In the genomic region with DNA sequence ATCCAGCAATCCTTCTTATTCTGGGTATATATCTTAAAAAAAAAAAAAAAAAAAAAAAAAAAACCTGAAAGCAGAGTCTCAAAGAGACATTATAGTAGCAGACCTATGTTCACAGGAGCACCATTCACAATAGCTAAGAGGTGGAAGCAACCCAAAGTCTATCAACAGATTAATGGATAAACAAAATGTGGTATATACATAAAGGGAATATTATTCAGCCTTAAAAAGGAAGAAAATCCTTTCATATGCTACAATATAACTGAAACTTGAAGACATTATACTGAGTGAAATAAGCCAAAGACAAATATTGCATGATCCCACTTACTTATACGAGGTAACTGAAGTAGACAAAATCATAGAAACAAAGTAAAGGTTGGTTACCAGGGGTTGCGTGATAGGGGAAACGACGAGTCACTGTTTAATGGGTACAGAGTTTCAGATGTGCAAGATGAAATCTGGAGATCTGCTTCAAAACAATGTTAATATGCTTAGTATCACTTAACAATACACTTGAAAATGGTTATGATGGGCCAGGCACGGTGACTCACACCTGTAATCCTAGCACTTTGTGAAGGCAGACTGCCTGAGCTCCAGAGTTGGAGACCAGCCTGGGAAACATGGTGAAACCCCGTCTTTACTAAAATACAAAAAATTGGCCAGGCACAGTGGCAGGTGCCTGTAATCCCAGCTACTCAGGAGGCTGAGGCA, we compare ENCODE assay signal across 21 cellular contexts. TPM values are rescaled to one million over a fixed set of nuclear protein-coding genes. Genes with fewer than 3 reads are reported as not detected.
DNase-seq lines count a peak whose midpoint lies in the region; ATAC-seq and TF ChIP-seq lines count a peak whose summit lies in the region.
"Had no signal": no experiment of that assay in that cellular context is flagged by ENCODE, and none has a peak within 500 bp of the region (broad histone marks: within the 10 kb centered on the region; RNA-seq: fewer than 3 reads in every experiment).

No MANE protein-coding gene starts in this region.

- no peak for TF ChIP-seq EP300 in tibial nerve (IDR thresholded peaks at IDR 0.05)

- intact Hi-C loops in activated CD8-positive, alpha-beta T cell treated with anti-CD3 and anti-CD28 coated beads for 36 hours (cut with micrococcal nuclease), result no loop called here

- CTCF ChIA-PET in activated CD8-positive, alpha-beta T cell treated with anti-CD3 and anti-CD28 coated beads for 36 hours (lab: Charles Lee), result no interaction called here
- CTCF ChIA-PET in activated CD8-positive, alpha-beta T cell treated with anti-CD3 and anti-CD28 coated beads, Interleukin-2, amount 10 ng/mL, durations not matched to agents 7 days and 5 days (lab: Charles Lee), result no interaction called here
- CTCF ChIA-PET in HEK293 (lab: Yijun Ruan, JAX) (no interaction called here), RWPE1 (lab: Yijun Ruan, JAX) (no interaction called here)

- ATAC-seq in activated CD8-positive, alpha-beta T cell treated with anti-CD3 and anti-CD28 coated beads for 36 hours, result no peak
- no peak for ATAC-seq in activated CD8-positive, alpha-beta T cell treated with anti-CD3 and anti-CD28 coated beads, Interleukin-2, amount 10 ng/mL, durations not matched to agents 7 days and 5 days
- ATAC-seq in foreskin keratinocyte (peak; percentile 40), HG03025 (IDR thresholded peaks at IDR 0.05; ENCODE audit: low FRiP score, unreplicated experiment) (no peak)
- ATAC-seq: GM23338 had no signal

- no peak overlapping the region for H3K4me3 Mint-ChIP-seq in activated CD8-positive, alpha-beta T cell treated with anti-CD3 and anti-CD28 coated beads for 36 hours
- no peak overlapping the region for H3K4me3 Mint-ChIP-seq in activated CD8-positive, alpha-beta T cell treated with anti-CD3 and anti-CD28 coated beads, Interleukin-2, amount 10 ng/mL, durations not matched to agents 7 days and 5 days
- H3K4me3 Mint-ChIP-seq: CD4-positive, alpha-beta T cell; GM23338; mesothelial cell of epicardium had no signal

- H3K27ac ChIP-seq in HEK293 (ENCODE audit: extremely low read depth, low read depth, low read length) (no peak overlapping the region), RWPE1 (peak overlapping the region; percentile 20; the same call in 1 of the 2 replicates), foreskin keratinocyte (no peak overlapping the region), tibial nerve (no peak overlapping the region)
- H3K27ac ChIP-seq: colonic mucosa, heart right ventricle had no signal

- no peaks in the 10 kb centered on the region; a peak in 1 of 3 replicates for H3K36me3 ChIP-seq in HEK293 (ENCODE audit: control insufficient read depth in 2 of 2, insufficient read depth in 1 of 2, low read length in 2 of 2)
- H3K36me3 ChIP-seq in tibial nerve, result no peaks in the 10 kb centered on the region
- H3K36me3 ChIP-seq: colonic mucosa had no signal

- no peaks in the 10 kb centered on the region for H3K36me3 Mint-ChIP-seq in activated CD8-positive, alpha-beta T cell treated with anti-CD3 and anti-CD28 coated beads for 36 hours (ENCODE audit: low read depth)
- no peaks in the 10 kb centered on the region for H3K36me3 Mint-ChIP-seq in activated CD8-positive, alpha-beta T cell treated with anti-CD3 and anti-CD28 coated beads, Interleukin-2, amount 10 ng/mL, durations not matched to agents 7 days and 5 days (ENCODE audit: low read depth)

- H3K4me1 Mint-ChIP-seq in activated CD8-positive, alpha-beta T cell treated with anti-CD3 and anti-CD28 coated beads for 36 hours (ENCODE audit: low read depth), result peaks cover 3% of the 10 kb centered on the region
- H3K4me1 Mint-ChIP-seq in activated CD8-positive, alpha-beta T cell treated with anti-CD3 and anti-CD28 coated beads, Interleukin-2, amount 10 ng/mL, durations not matched to agents 7 days and 5 days (ENCODE audit: low read depth), result no peaks in the 10 kb centered on the region
- H3K4me1 Mint-ChIP-seq: GM23338, mesothelial cell of epicardium had no signal

- no peak for TF ChIP-seq CTCF in activated CD8-positive, alpha-beta T cell treated with anti-CD3 and anti-CD28 coated beads for 36 hours (IDR thresholded peaks at IDR 0.05)
- TF ChIP-seq CTCF in HEK293 (tag by site-specific recombination; IDR thresholded peaks at IDR 0.05) (no peak), RWPE1 (conservative IDR thresholded peaks at IDR 0.05; ENCODE audit: low read depth) (no peak), foreskin keratinocyte (conservative IDR thresholded peaks at IDR 0.05) (no peak), tibial nerve (IDR thresholded peaks at IDR 0.05) (no peak)

- TF ChIP-seq POLR2A in tibial nerve (IDR thresholded peaks at IDR 0.05), result no peak

- H3K9me3 Mint-ChIP-seq in activated CD8-positive, alpha-beta T cell treated with anti-CD3 and anti-CD28 coated beads for 36 hours, result peaks cover 6% of the 10 kb centered on the region
- H3K9me3 Mint-ChIP-seq in activated CD8-positive, alpha-beta T cell treated with anti-CD3 and anti-CD28 coated beads, Interleukin-2, amount 10 ng/mL, durations not matched to agents 7 days and 5 days (ENCODE audit: insufficient read depth), result peaks cover 5% of the 10 kb centered on the region
- H3K9me3 Mint-ChIP-seq: CD4-positive, alpha-beta T cell had no signal

- H3K27me3 ChIP-seq in foreskin keratinocyte (no peaks in the 10 kb centered on the region), tibial nerve (no peaks in the 10 kb centered on the region)
- H3K27me3 ChIP-seq: colonic mucosa, heart right ventricle had no signal

- H3K4me1 ChIP-seq in HEK293 (ENCODE audit: control insufficient read depth, insufficient read depth, low read length) (no peaks in the 10 kb centered on the region), foreskin keratinocyte (peaks cover 3% of the 10 kb centered on the region), tibial nerve (no peaks in the 10 kb centered on the region)
- H3K4me1 ChIP-seq: colonic mucosa, heart right ventricle had no signal

- H3K4me3 ChIP-seq in HEK293 (ENCODE audit: low read depth, low read length) (no peak overlapping the region), tibial nerve (no peak overlapping the region)
- H3K4me3 ChIP-seq: colonic mucosa, GM23338, heart right ventricle had no signal

- H3K27me3 Mint-ChIP-seq in activated CD8-positive, alpha-beta T cell treated with anti-CD3 and anti-CD28 coated beads for 36 hours, result peaks cover 4% of the 10 kb centered on the region
- H3K27me3 Mint-ChIP-seq in activated CD8-positive, alpha-beta T cell treated with anti-CD3 and anti-CD28 coated beads, Interleukin-2, amount 10 ng/mL, durations not matched to agents 7 days and 5 days (ENCODE audit: low read depth), result peaks cover 8% of the 10 kb centered on the region
- H3K27me3 Mint-ChIP-seq: CD4-positive, alpha-beta T cell had no signal

- WGBS in tibial nerve, 2 donors, result 91 to 93% methylated on average over 6 of the region's 6 CpGs

- POLR2A ChIA-PET in activated CD8-positive, alpha-beta T cell treated with anti-CD3 and anti-CD28 coated beads for 36 hours (lab: Charles Lee), result no interaction called here
- POLR2A ChIA-PET in activated CD8-positive, alpha-beta T cell treated with anti-CD3 and anti-CD28 coated beads, Interleukin-2, amount 10 ng/mL, durations not matched to agents 7 days and 5 days (lab: Charles Lee), result no interaction called here
- POLR2A ChIA-PET in HEK293 (lab: Yijun Ruan, JAX), result no interaction called here
- POLR2A ChIA-PET in RWPE1 (lab: Yijun Ruan, JAX; ENCODE audit: low non-redundant PET), result interaction anchor here (0.7 kb wide), 1 partner anchor 15 kb away, joined by 13 read pairs; no protein-coding TSS in a partner anchor

- no peak overlapping the region for H3K27ac Mint-ChIP-seq in activated CD8-positive, alpha-beta T cell treated with anti-CD3 and anti-CD28 coated beads for 36 hours
- H3K27ac Mint-ChIP-seq in activated CD8-positive, alpha-beta T cell treated with anti-CD3 and anti-CD28 coated beads, Interleukin-2, amount 10 ng/mL, durations not matched to agents 7 days and 5 days, result no peak overlapping the region
- H3K27ac Mint-ChIP-seq: CD4-positive, alpha-beta T cell; GM23338; mesothelial cell of epicardium had no signal

- H3K9me3 ChIP-seq in HEK293 (ENCODE audit: control insufficient read depth, insufficient read depth, low read depth, low read length) (no peaks in the 10 kb centered on the region), tibial nerve (peaks cover 0 to 5% (median 0%) of the 10 kb centered on the region in 4 donors)
- H3K9me3 ChIP-seq: colonic mucosa had no signal

- peak; percentile 33 for DNase-seq in activated CD8-positive, alpha-beta T cell treated with anti-CD3 and anti-CD28 coated beads for 36 hours
- DNase-seq in activated CD8-positive, alpha-beta T cell treated with anti-CD3 and anti-CD28 coated beads, Interleukin-2, amount 10 ng/mL, durations not matched to agents 7 days and 5 days, result no peak
- DNase-seq in RWPE1 (ENCODE audit: low spot score) (peak; percentile 8), foreskin keratinocyte (peak in 1 of 2 donors; percentile 16), tibial nerve (ENCODE audit: low spot score in 2 of 2) (no peak), NCI-H146 (lab: John Stamatoyannopoulos, UW) (no peak)
- DNase-seq: ACHN; activated CD8-positive, alpha-beta memory T cell treated with anti-CD3 and anti-CD28 coated beads for 24 hours; aorta; CD4-positive, alpha-beta T cell; colonic mucosa; erythroblast; heart right ventricle; NCI-H187 treated with DMSO at 0.1 percent for 48 hours; NCI-H524 treated with DMSO at 0.1 percent for 48 hours; OCI-M1; substantia nigra had no signal

TF ChIP-seq in HEK293, 187 proteins besides CTCF, POLR2A, EP300 and RAD21 (continues in another document):
- TF ChIP-seq, protein P1, sequence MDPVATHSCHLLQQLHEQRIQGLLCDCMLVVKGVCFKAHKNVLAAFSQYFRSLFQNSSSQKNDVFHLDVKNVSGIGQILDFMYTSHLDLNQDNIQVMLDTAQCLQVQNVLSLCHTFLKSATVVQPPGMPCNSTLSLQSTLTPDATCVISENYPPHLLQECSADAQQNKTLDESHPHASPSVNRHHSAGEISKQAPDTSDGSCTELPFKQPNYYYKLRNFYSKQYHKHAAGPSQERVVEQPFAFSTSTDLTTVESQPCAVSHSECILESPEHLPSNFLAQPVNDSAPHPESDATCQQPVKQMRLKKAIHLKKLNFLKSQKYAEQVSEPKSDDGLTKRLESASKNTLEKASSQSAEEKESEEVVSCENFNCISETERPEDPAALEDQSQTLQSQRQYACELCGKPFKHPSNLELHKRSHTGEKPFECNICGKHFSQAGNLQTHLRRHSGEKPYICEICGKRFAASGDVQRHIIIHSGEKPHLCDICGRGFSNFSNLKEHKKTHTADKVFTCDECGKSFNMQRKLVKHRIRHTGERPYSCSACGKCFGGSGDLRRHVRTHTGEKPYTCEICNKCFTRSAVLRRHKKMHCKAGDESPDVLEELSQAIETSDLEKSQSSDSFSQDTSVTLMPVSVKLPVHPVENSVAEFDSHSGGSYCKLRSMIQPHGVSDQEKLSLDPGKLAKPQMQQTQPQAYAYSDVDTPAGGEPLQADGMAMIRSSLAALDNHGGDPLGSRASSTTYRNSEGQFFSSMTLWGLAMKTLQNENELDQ (tag by site-specific recombination; IDR thresholded peaks at IDR 0.05; ENCODE audit: low read depth), result no peak

RNA-seq across cellular contexts. Expression of a gene that starts 29.5 kb away (rescaled TPM):
- total RNA-seq in activated CD8-positive, alpha-beta T cell treated with anti-CD3 and anti-CD28 coated beads for 36 hours, result 1 to 10 TPM; 1.3 to 1.4 TPM
- total RNA-seq in activated CD8-positive, alpha-beta T cell treated with anti-CD3 and anti-CD28 coated beads, Interleukin-2, amount 10 ng/mL, durations not matched to agents 7 days and 5 days, result 1 to 10 TPM; 4.8 to 5.4 TPM
- total RNA-seq in foreskin keratinocyte (4.9 TPM in 2 replicates), tibial nerve (10 to 100 TPM; 13.2 to 32.1 (median 23.2) TPM)
- polyA plus RNA-seq in foreskin keratinocyte, result 1.9 and 2.3 TPM in 2 replicates

Comparison
In these comparisons a context has a peak if more than half of its experiments do, and no peak if none do; other contexts are left out.
1. DNase-seq: peak in activated CD8-positive, alpha-beta T cell treated with anti-CD3 and anti-CD28 coated beads for 36 hours (single experiment) and RWPE1 (single experiment); none in activated CD8-positive, alpha-beta T cell treated with anti-CD3 and anti-CD28 coated beads, Interleukin-2, amount 10 ng/mL, durations not matched to agents 7 days and 5 days (single experiment), tibial nerve (0 of 2) and NCI-H146 (single experiment).